19 cellular contexts compared by ENCODE assay signal in genomic region chr1:79554620-79555160, GRCh38.
DNase-seq lines count a peak whose midpoint lies in the region; ATAC-seq, FAIRE-seq and TF ChIP-seq lines count a peak whose summit lies in the region.
"Had no signal": no experiment of that assay in that cellular context is flagged by ENCODE, and none has a peak within 500 bp of the region (broad histone marks: within the 10 kb centered on the region; RNA-seq: fewer than 3 reads in every experiment).

No MANE protein-coding gene starts in this region.

- H3K9me3 Mint-ChIP-seq in MCF 10A (ENCODE audit: unreplicated experiment) = no peaks in the 10 kb centered on the region
- H3K9me3 Mint-ChIP-seq in activated naive CD4-positive, alpha-beta T cell treated with anti-CD3 and anti-CD28 coated beads, Interleukin-2, amount 50 U/mL, for 72 hours = peaks cover 0 to 3% of the 10 kb centered on the region in 2 donors
- peaks cover 16% of the 10 kb centered on the region for H3K9me3 Mint-ChIP-seq in stimulated activated effector memory CD8-positive, alpha-beta T cell treated with anti-CD3 and anti-CD28 coated beads, Interleukin-12 subunit alpha, Interleukin-12 subunit beta, amount 100 ng/mL, for 72 hours

- FAIRE-seq in H1 (lab: Jason Lieb, UNC) = no peak

- no peak overlapping the region for H2AK5ac ChIP-seq in H1 (ENCODE audit: low read depth, low read length)

- H3K56ac ChIP-seq in H1 (replicated peaks; ENCODE audit: insufficient read length, low read depth, low read length) = no peak overlapping the region

- H2AFZ ChIP-seq in H1 (ENCODE audit: low read length) = no peak overlapping the region

- H3K4me3 ChIP-seq in breast epithelium = no peak overlapping the region
- H3K4me3 ChIP-seq in RWPE2 (ENCODE audit: severe bottlenecking) = no peak overlapping the region
- H3K4me3 ChIP-seq in H1 (ENCODE audit: extremely low read depth in 1 of 4, insufficient read depth in 2 of 4, low read depth in 3 of 4, low read length in 4 of 4) = no peak overlapping the region
- H3K4me3 ChIP-seq: MG63, SJCRH30 had no signal

- no peak overlapping the region for H4K8ac ChIP-seq in H1 (ENCODE audit: extremely low read depth, insufficient read depth, low read length)

- no peak overlapping the region for H2BK5ac ChIP-seq in H1 (ENCODE audit: low read depth, low read length)

- TF ChIP-seq CTCF in MCF 10A (IDR thresholded peaks at IDR 0.05; ENCODE audit: unreplicated experiment) (no peak), breast epithelium (IDR thresholded peaks at IDR 0.05) (no peak), RWPE2 (IDR thresholded peaks at IDR 0.05; ENCODE audit: poor library complexity, severe bottlenecking) (no peak), H1 (IDR thresholded peaks at IDR 0.05; ENCODE audit: control extremely low read depth in 1 of 3, insufficient read depth in 1 of 3, low read depth in 1 of 3, low read length in 3 of 3) (no peak)

- no TSS peak for BruUV-seq in MCF 10A (replicated peaks; lab: Mats Ljungman, UMichigan)

- H3K27ac Mint-ChIP-seq in MCF 10A (ENCODE audit: low read depth, unreplicated experiment) = peak overlapping the region; percentile 49
- H3K27ac Mint-ChIP-seq in activated naive CD4-positive, alpha-beta T cell treated with anti-CD3 and anti-CD28 coated beads, Interleukin-2, amount 50 U/mL, for 72 hours = no peak overlapping the region
- no peak overlapping the region for H3K27ac Mint-ChIP-seq in stimulated activated effector memory CD8-positive, alpha-beta T cell treated with anti-CD3 and anti-CD28 coated beads, Interleukin-12 subunit alpha, Interleukin-12 subunit beta, amount 100 ng/mL, for 72 hours
- H3K27ac Mint-ChIP-seq: CD14-positive monocyte had no signal

- no peak overlapping the region for H4K5ac ChIP-seq in H1 (ENCODE audit: insufficient read length, low read depth, low read length)

- H3K4ac ChIP-seq in H1 (replicated peaks; ENCODE audit: insufficient read length, low read depth, low read length) = no peak overlapping the region

- no peak for TF ChIP-seq POLR2A in breast epithelium (IDR thresholded peaks at IDR 0.05)
- TF ChIP-seq POLR2A in H1 (IDR thresholded peaks at IDR 0.05; ENCODE audit: control extremely low read depth in 1 of 2, low read depth in 2 of 2, low read length in 2 of 2) = no peak

- H3K27me3 ChIP-seq in breast epithelium = no peaks in the 10 kb centered on the region
- no peaks in the 10 kb centered on the region for H3K27me3 ChIP-seq in RWPE2 (ENCODE audit: insufficient read depth, poor library complexity, severe bottlenecking)
- H3K27me3 ChIP-seq in H1 (replicated peaks in 1 of 4; ENCODE audit: control insufficient read depth in 3 of 4, extremely low read depth in 1 of 4, insufficient read depth in 3 of 4, low read length in 3 of 4) = no peaks in the 10 kb centered on the region
- H3K27me3 ChIP-seq: MG63, SJCRH30 had no signal

- H3K23ac ChIP-seq in H1 (ENCODE audit: insufficient read length) = no peak overlapping the region

- peaks cover 6% of the 10 kb centered on the region for H3K4me1 Mint-ChIP-seq in MCF 10A (ENCODE audit: insufficient read depth, unreplicated experiment)
- no peaks in the 10 kb centered on the region for H3K4me1 Mint-ChIP-seq in stimulated activated effector memory CD8-positive, alpha-beta T cell treated with anti-CD3 and anti-CD28 coated beads, Interleukin-12 subunit alpha, Interleukin-12 subunit beta, amount 100 ng/mL, for 72 hours
- H3K4me1 Mint-ChIP-seq: CD14-positive monocyte had no signal

- H3K4me1 ChIP-seq in breast epithelium (no peaks in the 10 kb centered on the region), RWPE2 (ENCODE audit: insufficient read depth, poor library complexity, severe bottlenecking) (no peaks in the 10 kb centered on the region), H1 (replicated peaks in 1 of 4; ENCODE audit: control insufficient read depth in 3 of 4, insufficient read depth in 4 of 4, low read length in 3 of 4) (no peaks in the 10 kb centered on the region)

- H3K9me3 ChIP-seq in breast epithelium (no peaks in the 10 kb centered on the region), RWPE2 (ENCODE audit: severe bottlenecking) (no peaks in the 10 kb centered on the region), H1 (ENCODE audit: insufficient read depth in 2 of 2, low read depth in 1 of 2, low read length in 1 of 2) (no peaks in the 10 kb centered on the region)
- H3K9me3 ChIP-seq: MG63, SJCRH30 had no signal

- H3K27ac ChIP-seq in breast epithelium = no peak overlapping the region
- no peak overlapping the region for H3K27ac ChIP-seq in RWPE2 (ENCODE audit: poor library complexity, severe bottlenecking)
- H3K27ac ChIP-seq in H1 (ENCODE audit: low read depth, low read length) = no peak overlapping the region
- H3K27ac ChIP-seq: 22Rv1, SJCRH30 had no signal

- no peak for TF ChIP-seq RAD21 in H1 (IDR thresholded peaks at IDR 0.05 in 1 of 2, conservative IDR thresholded peaks at IDR 0.05 in 1 of 2; ENCODE audit: low read depth in 2 of 2, low read length in 2 of 2)

- no peaks in the 10 kb centered on the region for H3K23me2 ChIP-seq in H1 (ENCODE audit: low read depth, low read length)

- no peaks in the 10 kb centered on the region for H3K79me2 ChIP-seq in H1 (ENCODE audit: control insufficient read depth in 1 of 2, insufficient read depth in 2 of 2, low read length in 2 of 2)

- H3K4me2 ChIP-seq in H1 (ENCODE audit: insufficient read depth in 1 of 2, low read depth in 2 of 2, low read length in 2 of 2) = no peak overlapping the region

- no peak overlapping the region for H4K91ac ChIP-seq in H1 (replicated peaks; ENCODE audit: insufficient read length, low read length)

- no peaks in the 10 kb centered on the region for H3K36me3 ChIP-seq in breast epithelium
- no peaks in the 10 kb centered on the region for H3K36me3 ChIP-seq in RWPE2 (ENCODE audit: low read depth)
- no peaks in the 10 kb centered on the region for H3K36me3 ChIP-seq in H1 (ENCODE audit: control insufficient read depth in 2 of 4, insufficient read depth in 4 of 4, low read length in 3 of 4)
- H3K36me3 ChIP-seq: MG63, SJCRH30 had no signal

- H2BK20ac ChIP-seq in H1 (ENCODE audit: low read length) = no peak overlapping the region

- H3K18ac ChIP-seq in H1 (ENCODE audit: extremely low read depth, low read length) = no peak overlapping the region

- no peaks in the 10 kb centered on the region for H3K79me1 ChIP-seq in H1 (ENCODE audit: low read depth, low read length)

- peak; percentile 68; the same call in 1 of the 3 replicates for ATAC-seq in RWPE2 (ENCODE audit: low read depth)
- no peak for ATAC-seq in activated naive CD4-positive, alpha-beta T cell treated with anti-CD3 and anti-CD28 coated beads, Interleukin-2, amount 50 U/mL, for 72 hours
- no peak for ATAC-seq in stimulated activated effector memory CD8-positive, alpha-beta T cell treated with anti-CD3 and anti-CD28 coated beads, Interleukin-12 subunit alpha, Interleukin-12 subunit beta, amount 100 ng/mL, for 72 hours

- 86% methylated on average over 5 of the region's 5 CpGs; no CpG with 5 or more reads in 1 of the 2 experiments for WGBS in H1 (ENCODE audit: extremely low coverage in 1 of 2, insufficient coverage in 1 of 2, insufficient read length in 1 of 2, insufficient replicate concordance in 2 of 2, low coverage in 1 of 2, low lambda C conversion rate in 2 of 2, missing lambda C conversion rate in 1 of 2), 2 experiments

- no peak overlapping the region for H3K14ac ChIP-seq in H1 (ENCODE audit: insufficient read length)

- no peak overlapping the region for H2BK120ac ChIP-seq in H1 (replicated peaks; ENCODE audit: low read depth, low read length)

- no peaks in the 10 kb centered on the region for H3K36me3 Mint-ChIP-seq in MCF 10A (ENCODE audit: insufficient read depth, unreplicated experiment)
- no peaks in the 10 kb centered on the region for H3K36me3 Mint-ChIP-seq in activated naive CD4-positive, alpha-beta T cell treated with anti-CD3 and anti-CD28 coated beads, Interleukin-2, amount 50 U/mL, for 72 hours
- H3K36me3 Mint-ChIP-seq in stimulated activated effector memory CD8-positive, alpha-beta T cell treated with anti-CD3 and anti-CD28 coated beads, Interleukin-12 subunit alpha, Interleukin-12 subunit beta, amount 100 ng/mL, for 72 hours = no peaks in the 10 kb centered on the region
- H3K36me3 Mint-ChIP-seq: CD14-positive monocyte had no signal

- no peak overlapping the region for H3K9ac ChIP-seq in H1 (replicated peaks in 1 of 4; ENCODE audit: extremely low read depth in 1 of 4, low read depth in 3 of 4, low read length in 3 of 4)

- intact Hi-C loops in MCF 10A (cut with micrococcal nuclease) = no loop called here
- intact Hi-C loops in breast epithelium (cut with DNase I; ENCODE audit: low total_unique reads) = no loop called here

- no peaks in the 10 kb centered on the region for H3K27me3 Mint-ChIP-seq in MCF 10A (ENCODE audit: insufficient read depth, unreplicated experiment)

- DNase-seq in MCF 10A (ENCODE audit: unreplicated experiment) = peak; percentile 37
- no peak for DNase-seq in breast epithelium (ENCODE audit: low spot score in 2 of 2)
- no peak for DNase-seq in RWPE2 (ENCODE audit: low spot score)
- DNase-seq in H1 (ENCODE audit: low read depth in 1 of 2, low spot score in 2 of 2) = no peak
- DNase-seq in activated naive CD4-positive, alpha-beta T cell treated with anti-CD3 and anti-CD28 coated beads, Interleukin-2, amount 50 U/mL, for 72 hours (ENCODE audit: low spot score in 2 of 2) = no peak
- no peak for DNase-seq in stimulated activated effector memory CD8-positive, alpha-beta T cell treated with anti-CD3 and anti-CD28 coated beads, Interleukin-12 subunit alpha, Interleukin-12 subunit beta, amount 100 ng/mL, for 72 hours (ENCODE audit: low spot score in 2 of 2)
- no peak for DNase-seq in DMS53 treated with DMSO at 0.1 percent for 48 hours (lab: John Stamatoyannopoulos, UW; ENCODE audit: unreplicated experiment)
- no peak for DNase-seq in pons (ENCODE audit: low spot score)
- DNase-seq: DMS79 treated with DMSO at 0.1 percent for 48 hours, HCEC 1CT, MG63, NCI-H1092, NCI-H1436 treated with DMSO at 0.1 percent for 48 hours, NCI-H2029 treated with DMSO at 0.1 percent for 48 hours, NCI-H2171 treated with DMSO at 0.1 percent for 48 hours, NCI-H446, SJCRH30 had no signal

- no peaks in the 10 kb centered on the region for H4K20me1 ChIP-seq in H1 (replicated peaks in 1 of 2; ENCODE audit: control insufficient read depth in 1 of 2, insufficient read depth in 2 of 2, low read length in 2 of 2)

- TF ChIP-seq EP300 in H1 (IDR thresholded peaks at IDR 0.05; ENCODE audit: borderline replicate concordance in 1 of 2, low read depth in 2 of 2, low read length in 2 of 2) = no peak

- POLR2A ChIA-PET in MCF 10A (lab: Yijun Ruan, JAX) (interaction anchor here (0.6 to 1.8 kb wide), 3 partner anchors 8 to 83 kb away, joined by 3 to 5 read pairs (median 3); no protein-coding TSS in a partner anchor), H1 (lab: Charles Lee; ENCODE audit: partially characterized antibody) (no interaction called here)

- no peak overlapping the region for H2BK15ac ChIP-seq in H1 (ENCODE audit: low read length)

- no peak overlapping the region for H3K4me3 Mint-ChIP-seq in MCF 10A (ENCODE audit: unreplicated experiment)
- no peak overlapping the region for H3K4me3 Mint-ChIP-seq in stimulated activated effector memory CD8-positive, alpha-beta T cell treated with anti-CD3 and anti-CD28 coated beads, Interleukin-12 subunit alpha, Interleukin-12 subunit beta, amount 100 ng/mL, for 72 hours
- H3K4me3 Mint-ChIP-seq: CD14-positive monocyte had no signal

- CTCF ChIA-PET in MCF 10A (lab: Yijun Ruan, JAX) (interaction anchor here (0.6 kb wide), 1 partner anchor 516 kb away, joined by 3 read pairs; no protein-coding TSS in a partner anchor), H1 (lab: Charles Lee; ENCODE audit: partially characterized antibody) (interaction anchor here (1.0 kb wide), 2 partner anchors 14 to 15 kb away, joined by 3 read pairs; no protein-coding TSS in a partner anchor)

- no peak overlapping the region for H2BK12ac ChIP-seq in H1 (ENCODE audit: low read depth, low read length)
